19 cellular contexts compared by ENCODE assay signal in genomic region chr3:4360817-4361216, GRCh38.
"Had no signal": no experiment of that assay in that cellular context is flagged by ENCODE, and none has a peak within 500 bp of the region (broad histone marks: within the 10 kb centered on the region; RNA-seq: fewer than 3 reads in every experiment).

No MANE protein-coding gene starts in this region.

- DNase-seq: KG1, MG63, NCI-H1092, NCI-H1105 treated with DMSO at 0.1 percent for 48 hours, NCI-H1417 treated with DMSO at 0.1 percent for 48 hours, NCI-H146, NCI-H1694 treated with DMSO at 0.1 percent for 48 hours, NCI-H1930, NCI-H2081, NCI-H2107, NCI-H2227 treated with DMSO at 0.1 percent for 48 hours, NCI-H524, NCI-H526 treated with DMSO at 0.1 percent for 48 hours, NCI-H748 treated with DMSO at 0.1 percent for 48 hours, SHP77, SK-N-SH, SW 1271 had no signal

- H3K27ac ChIP-seq: RWPE1 had no signal

- H3K4me2 ChIP-seq: SK-N-SH had no signal

- H3K36me3 ChIP-seq: MG63 had no signal

- H3K9ac ChIP-seq: SK-N-SH had no signal

- H3K27me3 ChIP-seq: MG63 had no signal

- H3K9me3 ChIP-seq: MG63, SK-N-SH had no signal

- H3K4me3 ChIP-seq: MG63 had no signal

- ATAC-seq: Panc1 had no signal
